ENCODE assay signal across 29 cellular contexts in the genomic region with DNA sequence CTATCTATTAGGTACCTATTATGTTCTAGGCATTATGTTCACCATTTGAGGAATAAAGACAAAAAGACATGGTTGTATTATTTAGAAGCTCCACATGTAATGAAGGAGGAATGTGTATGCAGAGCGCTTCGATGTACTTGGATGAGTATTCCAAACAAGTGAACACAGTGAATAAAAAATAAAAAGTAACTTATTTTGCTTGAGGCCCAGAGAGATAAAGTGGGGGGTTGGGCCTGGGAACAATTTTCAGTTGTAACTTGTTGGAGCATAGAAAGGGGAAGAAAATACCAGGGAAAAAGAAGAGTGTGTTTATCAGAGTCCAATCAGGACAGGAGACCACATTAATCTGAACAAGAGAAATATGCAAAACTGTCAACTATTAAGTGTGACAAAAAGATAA.
"Had no signal": no experiment of that assay in that cellular context is flagged by ENCODE, and none has a peak within 500 bp of the region (broad histone marks: within the 10 kb centered on the region; RNA-seq: fewer than 3 reads in every experiment).

No MANE protein-coding gene starts in this region.

- H3K9me3 Mint-ChIP-seq: WTC11 had no signal

- H3K36me3 Mint-ChIP-seq: activated naive CD8-positive, alpha-beta T cell; WTC11 had no signal

- H3K4me1 ChIP-seq: body of pancreas, Peyer's patch, SJCRH30 had no signal

- H3K27ac ChIP-seq: body of pancreas, KMS-11, Peyer's patch, RWPE1, SJCRH30 had no signal

- H3K9me3 ChIP-seq: body of pancreas, MG63, Peyer's patch, SJCRH30, SK-N-SH had no signal

- H3K27me3 Mint-ChIP-seq: activated naive CD8-positive, alpha-beta T cell; activated T-cell treated with anti-CD3 and anti-CD28 coated beads, Interleukin-2, amount 50 U/mL, for 24 hours; central memory CD8-positive, alpha-beta T cell had no signal

- H3K4me3 ChIP-seq: body of pancreas, Peyer's patch, SJCRH30 had no signal

- H3K27me3 ChIP-seq: body of pancreas, MG63, Peyer's patch, SJCRH30 had no signal

- H3K4me2 ChIP-seq: KMS-11 had no signal

- H3K27ac Mint-ChIP-seq: activated CD8-positive, alpha-beta T cell treated with anti-CD3 and anti-CD28 coated beads, Interleukin-2, amount 10 ng/mL, durations not matched to agents 7 days and 5 days; activated naive CD8-positive, alpha-beta T cell; activated T-cell treated with anti-CD3 and anti-CD28 coated beads, Interleukin-2, amount 50 U/mL, for 24 hours; T-helper 2 cell treated with Interferon-gamma antibody and Interleukin-4, amounts not matched to agents 5 μg/mL and 100 μg/mL, for 36 hours; WTC11 had no signal

- H3K4me1 Mint-ChIP-seq: central memory CD8-positive, alpha-beta T cell had no signal

- H3K36me3 ChIP-seq: MG63, Peyer's patch, SJCRH30 had no signal

- H3K4me3 Mint-ChIP-seq: activated CD8-positive, alpha-beta T cell treated with anti-CD3 and anti-CD28 coated beads, Interleukin-2, amount 10 ng/mL, durations not matched to agents 7 days and 5 days; activated naive CD8-positive, alpha-beta T cell; activated T-cell treated with anti-CD3 and anti-CD28 coated beads, Interleukin-2, amount 50 U/mL, for 24 hours; central memory CD8-positive, alpha-beta T cell; T-helper 2 cell treated with Interferon-gamma antibody and Interleukin-4, amounts not matched to agents 5 μg/mL and 100 μg/mL, for 36 hours; WTC11 had no signal

- H3K9ac ChIP-seq: KMS-11, SK-N-SH had no signal

- DNase-seq: activated CD4-positive, alpha-beta T cell treated with anti-CD3 and anti-CD28 coated beads for 48 hours; activated CD4-positive, alpha-beta T cell treated with anti-CD3 and anti-CD28 coated beads, Interleukin-2, amount 50 U/mL, for 4 hours; activated CD4-positive, CD25-positive, alpha-beta regulatory T cell treated with anti-CD3 and anti-CD28 coated beads, Interleukin-2, amount 50 U/mL, for 72 hours; activated CD8-positive, alpha-beta memory T cell treated with anti-CD3 and anti-CD28 coated beads, Interleukin-2, amount 50 U/mL, for 48 hours; activated CD8-positive, alpha-beta T cell treated with anti-CD3 and anti-CD28 coated beads, Interleukin-2, amount 10 ng/mL, durations not matched to agents 7 days and 5 days; activated effector memory CD4-positive, alpha-beta T cell treated with anti-CD3 and anti-CD28 coated beads, Interleukin-2, amount 50 U/mL, for 16 hours; activated naive CD4-positive, alpha-beta T cell treated with Interleukin-2 at 50 U/mL for 16 hours; activated T-cell treated with anti-CD3 and anti-CD28 coated beads, Interleukin-2, amount 50 U/mL, for 24 hours; aorta; body of pancreas; MG63; NCI-H1105; NCI-H1436; NCI-H1694 treated with DMSO at 0.1 percent for 48 hours; NCI-H2029 treated with DMSO at 0.1 percent for 48 hours; NCI-H510A treated with DMSO at 0.1 percent for 48 hours; NCI-H69; NK-92 treated with Interleukin-12 subunit alpha and Interleukin-12 subunit beta, amount 100 ng/mL, for 24 hours; Peyer's patch; Right ventricle myocardium superior; SJCRH30; SK-N-SH; SW 1271 had no signal
